In genomic region chr11:6238902-6239301, GRCh38 we compare ENCODE assay signal across 31 cellular contexts. TPM values are rescaled to one million over a fixed set of nuclear protein-coding genes. Genes with fewer than 3 reads are reported as not detected.
A peak's percentile ranks its signal among the peaks of the same experiment; 100 is the strongest.
DNase-seq lines count a peak whose midpoint lies in the region; ATAC-seq and TF ChIP-seq lines count a peak whose summit lies in the region.
"Had no signal": no experiment of that assay in that cellular context is flagged by ENCODE, and none has a peak within 500 bp of the region (broad histone marks: within the 10 kb centered on the region; RNA-seq: fewer than 3 reads in every experiment).

CNGA4 (plus strand) TSS chr11:6239089; CDS start chr11:6239207, 118 bp downstream.

- H2AK5ac ChIP-seq in neuronal stem cell (ENCODE audit: low read depth, low read length) = peak within 1 kb of the TSS; percentile 2

- no peak within 1 kb of the TSS for H2BK12ac ChIP-seq in neuronal stem cell (ENCODE audit: low read length)

- TF ChIP-seq CTCF in activated CD8-positive, alpha-beta T cell treated with anti-CD3 and anti-CD28 coated beads for 36 hours (IDR thresholded peaks at IDR 0.05) = no peak

- no peak within 1 kb of the TSS for H3K4me3 ChIP-seq in neuronal stem cell (ENCODE audit: low read length in 2 of 2)
- H3K4me3 ChIP-seq: left lung, right atrium auricular region, testis had no signal

- no CpG with 5 or more reads among the region's 1 CpG for WGBS in neuronal stem cell (ENCODE audit: extremely low coverage in 2 of 2, insufficient read length in 2 of 2, insufficient replicate concordance in 1 of 2), 2 donors

- H3K4me1 ChIP-seq in neuronal stem cell (ENCODE audit: control insufficient read depth in 2 of 2, insufficient read depth in 1 of 2, low read depth in 1 of 2, low read length in 2 of 2) = peaks cover under 1 to 2% of the 10 kb centered on the region in 2 donors
- H3K4me1 ChIP-seq: testis had no signal

- DNase-seq in NCI-H1417 (lab: John Stamatoyannopoulos, UW) (peak in 2 of 3 experiments; percentile 19 to 36), NCI-H1417 treated with DMSO at 0.1 percent for 48 hours (lab: John Stamatoyannopoulos, UW) (no peak), NCI-H1436 (lab: John Stamatoyannopoulos, UW) (peak; percentile 92), NCI-H69 (lab: John Stamatoyannopoulos, UW) (peak; percentile 76), neuronal stem cell (ENCODE audit: low spot score) (no peak), HEK293T (ENCODE audit: extremely low spot score) (no peak)
- no peak for DNase-seq in activated CD8-positive, alpha-beta T cell treated with anti-CD3 and anti-CD28 coated beads for 36 hours
- DNase-seq: 8988T; activated CD4-positive, alpha-beta memory T cell treated with anti-CD3 and anti-CD28 coated beads, Interleukin-2, amount 10 ng/mL, durations not matched to agents 7 days and 5 days; activated CD4-positive, alpha-beta T cell treated with anti-CD3 and anti-CD28 coated beads for 1 hour; activated CD8-positive, alpha-beta memory T cell treated with anti-CD3 and anti-CD28 coated beads, Interleukin-2, amount 50 U/mL, for 48 hours; activated naive CD4-positive, alpha-beta T cell treated with anti-CD3 and anti-CD28 coated beads for 36 hours; central memory CD4-positive, alpha-beta T cell; EL; HCEC 1CT; IMR-90; left lung; MV-4-11; NCI-H187 treated with DMSO at 0.1 percent for 48 hours; NCI-H524; SIG-M5; small intestine; stimulated activated naive CD8-positive, alpha-beta T cell treated with anti-CD3 and anti-CD28 coated beads, Interleukin-15, Interleukin-2, amounts not matched to agents 100 U/mL and 50 U/mL, for 24 hours; testis had no signal

- H3K4ac ChIP-seq in neuronal stem cell (ENCODE audit: low read length) = no peak within 1 kb of the TSS

- intact Hi-C loops in activated CD8-positive, alpha-beta T cell treated with anti-CD3 and anti-CD28 coated beads for 36 hours (cut with micrococcal nuclease) = no loop called here

- no peak within 1 kb of the TSS for H3K23ac ChIP-seq in neuronal stem cell (ENCODE audit: low read depth, low read length, poor library complexity)

- H3K27ac Mint-ChIP-seq in activated CD8-positive, alpha-beta T cell treated with anti-CD3 and anti-CD28 coated beads for 36 hours = no peak within 1 kb of the TSS
- H3K27ac Mint-ChIP-seq: activated CD4-positive, alpha-beta memory T cell treated with anti-CD3 and anti-CD28 coated beads, Interleukin-2, amount 10 ng/mL, durations not matched to agents 7 days and 5 days; activated naive CD4-positive, alpha-beta T cell treated with anti-CD3 and anti-CD28 coated beads for 36 hours; activated T-helper 1 cell treated with anti-CD3 and anti-CD28 coated beads, Interleukin-12 subunit alpha, Interleukin-12 subunit beta, Interleukin-2, Interleukin-4 antibody, amounts not matched to agents 30 ng/mL and 10 ng/mL and 1 ng/mL, durations not matched to agents 14 hours and 24 hours and 36 hours; memory B cell; T-helper 2 cell treated with Interferon-gamma antibody and Interleukin-4, amounts not matched to agents 5 μg/mL and 100 μg/mL, for 36 hours had no signal

- CTCF ChIA-PET in HEK293T (lab: Yijun Ruan, JAX) = interaction anchor here (0.8 kb wide), 1 partner anchor 12 kb away, joined by 4 read pairs; no protein-coding TSS in a partner anchor
- CTCF ChIA-PET in activated CD8-positive, alpha-beta T cell treated with anti-CD3 and anti-CD28 coated beads for 36 hours (lab: Charles Lee) = interaction anchor here (0.9 to 6.1 kb wide), 3 partner anchors 13 to 115 kb away, joined by 3 to 45 read pairs (median 18); no protein-coding TSS in a partner anchor

- peaks cover 0 to 11% (median 0%) of the 10 kb centered on the region in 3 experiments for H3K27me3 ChIP-seq in neuronal stem cell (ENCODE audit: control insufficient read depth in 3 of 3, insufficient read depth in 3 of 3, low read depth in 1 of 3, low read length in 3 of 3)
- H3K27me3 ChIP-seq: left lung, right atrium auricular region, testis had no signal

- H3K4me3 Mint-ChIP-seq in activated CD8-positive, alpha-beta T cell treated with anti-CD3 and anti-CD28 coated beads for 36 hours = no peak within 1 kb of the TSS
- H3K4me3 Mint-ChIP-seq: activated CD4-positive, alpha-beta memory T cell treated with anti-CD3 and anti-CD28 coated beads, Interleukin-2, amount 10 ng/mL, durations not matched to agents 7 days and 5 days; activated naive CD4-positive, alpha-beta T cell treated with anti-CD3 and anti-CD28 coated beads for 36 hours; activated T-helper 1 cell treated with anti-CD3 and anti-CD28 coated beads, Interleukin-12 subunit alpha, Interleukin-12 subunit beta, Interleukin-2, Interleukin-4 antibody, amounts not matched to agents 30 ng/mL and 10 ng/mL and 1 ng/mL, durations not matched to agents 14 hours and 24 hours and 36 hours; memory B cell; T-helper 2 cell treated with Interferon-gamma antibody and Interleukin-4, amounts not matched to agents 5 μg/mL and 100 μg/mL, for 36 hours had no signal

- H3K9me3 Mint-ChIP-seq in activated CD8-positive, alpha-beta T cell treated with anti-CD3 and anti-CD28 coated beads for 36 hours = no peaks in the 10 kb centered on the region
- H3K9me3 Mint-ChIP-seq: activated CD4-positive, alpha-beta memory T cell treated with anti-CD3 and anti-CD28 coated beads, Interleukin-2, amount 10 ng/mL, durations not matched to agents 7 days and 5 days; activated naive CD4-positive, alpha-beta T cell treated with anti-CD3 and anti-CD28 coated beads for 36 hours; activated T-helper 1 cell treated with anti-CD3 and anti-CD28 coated beads, Interleukin-12 subunit alpha, Interleukin-12 subunit beta, Interleukin-2, Interleukin-4 antibody, amounts not matched to agents 30 ng/mL and 10 ng/mL and 1 ng/mL, durations not matched to agents 14 hours and 24 hours and 36 hours; memory B cell; T-helper 2 cell treated with Interferon-gamma antibody and Interleukin-4, amounts not matched to agents 5 μg/mL and 100 μg/mL, for 36 hours had no signal

- H3K14ac ChIP-seq in neuronal stem cell (ENCODE audit: low read length) = peak within 1 kb of the TSS; percentile 42

- no peaks in the 10 kb centered on the region for H3K27me3 Mint-ChIP-seq in activated CD8-positive, alpha-beta T cell treated with anti-CD3 and anti-CD28 coated beads for 36 hours
- H3K27me3 Mint-ChIP-seq: activated CD4-positive, alpha-beta memory T cell treated with anti-CD3 and anti-CD28 coated beads, Interleukin-2, amount 10 ng/mL, durations not matched to agents 7 days and 5 days had no signal

- no peak within 1 kb of the TSS for H2AFZ ChIP-seq in neuronal stem cell (ENCODE audit: low read length)

- peak within 1 kb of the TSS; percentile 57 for H4K91ac ChIP-seq in neuronal stem cell (ENCODE audit: low read depth, low read length, poor library complexity)

- no peak within 1 kb of the TSS for H2BK5ac ChIP-seq in neuronal stem cell (ENCODE audit: low read length)

- H3K27ac ChIP-seq in neuronal stem cell (replicated peaks; ENCODE audit: low read length) = no peak within 1 kb of the TSS
- H3K27ac ChIP-seq: right atrium auricular region, testis had no signal

- H3K4me2 ChIP-seq in neuronal stem cell (ENCODE audit: insufficient read depth, low read length, poor library complexity, severe bottlenecking) = no peak within 1 kb of the TSS

- H3K4me1 Mint-ChIP-seq in activated CD8-positive, alpha-beta T cell treated with anti-CD3 and anti-CD28 coated beads for 36 hours (ENCODE audit: low read depth) = peaks cover 5% of the 10 kb centered on the region

- peak within 1 kb of the TSS; percentile 15 for H3K9ac ChIP-seq in neuronal stem cell (ENCODE audit: low read depth, low read length, poor library complexity)

- H3K18ac ChIP-seq in neuronal stem cell (ENCODE audit: low read length) = no peak within 1 kb of the TSS

- no peak for ATAC-seq in GM21723 (IDR thresholded peaks at IDR 0.05; ENCODE audit: unreplicated experiment)
- ATAC-seq in activated CD8-positive, alpha-beta T cell treated with anti-CD3 and anti-CD28 coated beads for 36 hours = no peak
- ATAC-seq: left lung; stimulated activated naive CD8-positive, alpha-beta T cell treated with anti-CD3 and anti-CD28 coated beads, Interleukin-15, Interleukin-2, amounts not matched to agents 100 U/mL and 50 U/mL, for 24 hours had no signal

- H3K36me3 Mint-ChIP-seq in activated CD8-positive, alpha-beta T cell treated with anti-CD3 and anti-CD28 coated beads for 36 hours (ENCODE audit: low read depth) = no peaks in the 10 kb centered on the region
- H3K36me3 Mint-ChIP-seq: memory B cell had no signal

- H3K79me1 ChIP-seq in neuronal stem cell (ENCODE audit: low read depth, low read length) = peaks cover 3% of the 10 kb centered on the region

- no peak within 1 kb of the TSS for H4K8ac ChIP-seq in neuronal stem cell (ENCODE audit: low read depth, low read length)

- POLR2A ChIA-PET in HEK293T (lab: Yijun Ruan, JAX) = no interaction called here
- POLR2A ChIA-PET in activated CD8-positive, alpha-beta T cell treated with anti-CD3 and anti-CD28 coated beads for 36 hours (lab: Charles Lee) = no interaction called here

- H3K36me3 ChIP-seq in neuronal stem cell (replicated peaks in 1 of 2; ENCODE audit: control insufficient read depth in 2 of 2, insufficient read depth in 2 of 2, low read length in 2 of 2) = no peaks in the 10 kb centered on the region
- H3K36me3 ChIP-seq: left lung, right atrium auricular region had no signal

- no peak within 1 kb of the TSS for H2BK120ac ChIP-seq in neuronal stem cell (ENCODE audit: low read depth, low read length)

- H2BK15ac ChIP-seq in neuronal stem cell (ENCODE audit: low read length) = peak within 1 kb of the TSS; percentile 42

- H3K9me3 ChIP-seq in neuronal stem cell (replicated peaks in 1 of 2; ENCODE audit: control insufficient read depth in 2 of 2, insufficient read depth in 1 of 2, low read depth in 1 of 2, low read length in 2 of 2) = peaks cover 0 to 2% of the 10 kb centered on the region in 2 donors
- H3K9me3 ChIP-seq: left lung, right atrium auricular region, testis had no signal

TF ChIP-seq in HEK293T, 16 proteins besides CTCF, POLR2A, EP300 and RAD21 (continues in another document):
- TF ChIP-seq FOXK2 (IDR thresholded peaks at IDR 0.05) = no peak
- TF ChIP-seq FOXM1 (IDR thresholded peaks at IDR 0.05; ENCODE audit: borderline replicate concordance) = no peak
- no peak for TF ChIP-seq L3MBTL2 (conservative IDR thresholded peaks at IDR 0.05)
- no peak for TF ChIP-seq LEF1 (IDR thresholded peaks at IDR 0.05; ENCODE audit: borderline replicate concordance)
- TF ChIP-seq FOXA1 (IDR thresholded peaks at IDR 0.05) = no peak
- TF ChIP-seq TARDBP (IDR thresholded peaks at IDR 0.05) = no peak
- TF ChIP-seq ARNT (IDR thresholded peaks at IDR 0.05) = no peak
- no peak for TF ChIP-seq SP1 (IDR thresholded peaks at IDR 0.05)
- TF ChIP-seq SUZ12 (IDR thresholded peaks at IDR 0.05) = no peak

RNA-seq across cellular contexts. Expression of gene CNGA4, which starts in this region (rescaled TPM):
- polyA plus RNA-seq in neuronal stem cell (2013, experiment 1 of 2) = 0.08 TPM
- 0.06 TPM for polyA plus RNA-seq in neuronal stem cell (2013, experiment 2 of 2)
- under 1 TPM in 1 of 2 experiments, not detected in 1; 0.18 TPM for total RNA-seq in activated CD8-positive, alpha-beta T cell treated with anti-CD3 and anti-CD28 coated beads for 36 hours
- total RNA-seq: right atrium auricular region, urinary bladder had no signal
- polyA plus RNA-seq: neural cell had no signal

Comparison
In these comparisons a context has a peak if more than half of its experiments do, and no peak if none do; other contexts are left out.
1. DNase-seq: peak in NCI-H1417 (2 of 3), NCI-H1436 (single experiment) and NCI-H69 (single experiment); none in NCI-H1417 treated with DMSO at 0.1 percent for 48 hours (single experiment), neuronal stem cell (single experiment), HEK293T (single experiment) and activated CD8-positive, alpha-beta T cell treated with anti-CD3 and anti-CD28 coated beads for 36 hours (single experiment).